ENCODE assay signal across 15 cellular contexts in genomic region chr10:16581202-16581601, GRCh38.
"Had no signal": no experiment of that assay in that cellular context is flagged by ENCODE, and none has a peak within 500 bp of the region (broad histone marks: within the 10 kb centered on the region; RNA-seq: fewer than 3 reads in every experiment).

No MANE protein-coding gene starts in this region.

- DNase-seq: activated CD4-positive, alpha-beta memory T cell treated with anti-CD3 and anti-CD28 coated beads, Interleukin-2, amount 10 ng/mL, durations not matched to agents 7 days and 5 days; activated CD4-positive, alpha-beta T cell treated with anti-CD3 and anti-CD28 coated beads for 36 hours; activated CD8-positive, alpha-beta memory T cell treated with anti-CD3 and anti-CD28 coated beads, Interleukin-2, amount 10 ng/mL, durations not matched to agents 7 days and 5 days; effector CD4-positive, alpha-beta T cell; heart left ventricle; left ventricle myocardium inferior; mammary epithelial cell; midbrain; occipital lobe; posterior cingulate gyrus; retina; spleen; stimulated activated naive CD4-positive, alpha-beta T cell treated with Interleukin-2 at 50 U/mL for 16 hours had no signal

- H3K4me3 ChIP-seq: gastroesophageal sphincter, heart left ventricle, left ventricle myocardium inferior, spleen, tibial nerve had no signal
